In the genomic region with DNA sequence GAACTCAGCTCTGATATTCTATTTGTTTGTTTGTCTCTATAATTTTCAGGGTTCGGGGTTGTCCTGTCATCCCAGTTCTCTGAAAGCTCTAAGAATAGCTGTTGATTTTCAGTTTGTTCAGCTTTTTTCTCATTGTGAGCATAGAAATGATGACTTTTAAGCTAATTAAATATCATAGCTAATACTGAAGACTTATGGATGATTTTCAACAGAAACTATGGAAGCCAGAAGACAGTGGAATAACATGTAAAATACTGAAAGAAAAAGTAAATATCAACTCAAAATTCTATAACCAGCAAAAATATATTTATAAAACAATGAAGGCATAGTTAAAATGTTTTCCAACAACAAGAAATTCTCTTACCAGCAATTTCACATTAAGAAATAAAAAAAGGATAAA, we compare ENCODE assay signal across 30 cellular contexts.
DNase-seq lines count a peak whose midpoint lies in the region; ATAC-seq, FAIRE-seq and TF ChIP-seq lines count a peak whose summit lies in the region.
"Had no signal": no experiment of that assay in that cellular context is flagged by ENCODE, and none has a peak within 500 bp of the region (broad histone marks: within the 10 kb centered on the region; RNA-seq: fewer than 3 reads in every experiment).

No MANE protein-coding gene starts in this region.

- no peak for FAIRE-seq in A549 (lab: Jason Lieb, UNC)
- FAIRE-seq: endothelial cell of umbilical vein, HTR-8/SVneo, keratinocyte had no signal

- H3K9me2 ChIP-seq in Karpas-422 (replicated peaks; ENCODE audit: insufficient read depth, low read length) = no peaks in the 10 kb centered on the region

- WGBS in A549 (ENCODE audit: missing lambda C conversion rate) = 0% methylated on average over 1 of the region's 1 CpG
- 90 to 100% methylated on average over 1 of the region's 1 CpG for WGBS in endodermal cell (ENCODE audit: insufficient coverage in 1 of 2, insufficient read length in 1 of 2), 2 experiments

- POLR2A ChIA-PET in A549 (lab: Yijun Ruan, JAX) = no interaction called here

- ATAC-seq in A549 (no peak), HG03378 (IDR thresholded peaks at IDR 0.05; ENCODE audit: unreplicated experiment) (no peak)
- ATAC-seq: left ventricle myocardium superior; natural killer cell treated with Interleukin-12 subunit alpha and Interleukin-12 subunit beta and Interleukin-15 and Interleukin-18, amount 100 ng/mL, for 72 hours had no signal

- TF ChIP-seq CTCF in A549 (IDR thresholded peaks at IDR 0.05) (no peak), endodermal cell (conservative IDR thresholded peaks at IDR 0.05) (no peak)

- H3K4me3 ChIP-seq in A549 (no peak overlapping the region), endodermal cell (ENCODE audit: low read length) (peak overlapping the region; percentile 56), Karpas-422 (ENCODE audit: low read length) (no peak overlapping the region)
- H3K4me3 ChIP-seq: skin epidermis had no signal

- CTCF ChIA-PET in A549 (lab: Yijun Ruan, JAX) = no interaction called here

- no peak overlapping the region for H3K27ac Mint-ChIP-seq in endodermal cell
- H3K27ac Mint-ChIP-seq: activated naive CD8-positive, alpha-beta T cell treated with anti-CD3 and anti-CD28 coated beads, Interleukin-2, amount 10 ng/mL, durations not matched to agents 7 days and 5 days; CD4-positive, alpha-beta memory T cell; natural killer cell treated with Interleukin-12 subunit alpha and Interleukin-12 subunit beta and Interleukin-15 and Interleukin-18, amount 100 ng/mL, for 72 hours; stimulated activated naive CD8-positive, alpha-beta T cell treated with anti-CD3 and anti-CD28 coated beads, Interleukin-15, Interleukin-2, amounts not matched to agents 100 ng/mL and 50 ng/mL, for 24 hours had no signal

- no peak for TF ChIP-seq POLR2A in A549 (IDR thresholded peaks at IDR 0.05; ENCODE audit: low read length)

- no peak for TF ChIP-seq EP300 in A549 (IDR thresholded peaks at IDR 0.05)

- no peaks in the 10 kb centered on the region for H3K27me3 Mint-ChIP-seq in endodermal cell (ENCODE audit: insufficient read depth)
- H3K27me3 Mint-ChIP-seq: activated naive CD8-positive, alpha-beta T cell treated with anti-CD3 and anti-CD28 coated beads, Interleukin-2, amount 10 ng/mL, durations not matched to agents 7 days and 5 days; CD4-positive, alpha-beta memory T cell; natural killer cell treated with Interleukin-12 subunit alpha and Interleukin-12 subunit beta and Interleukin-15 and Interleukin-18, amount 100 ng/mL, for 72 hours; stimulated activated naive CD8-positive, alpha-beta T cell treated with anti-CD3 and anti-CD28 coated beads, Interleukin-15, Interleukin-2, amounts not matched to agents 100 ng/mL and 50 ng/mL, for 24 hours had no signal

- H3K9me3 ChIP-seq in A549 (peaks cover 19% of the 10 kb centered on the region), endodermal cell (ENCODE audit: control insufficient read depth, low read length) (peaks cover 25% of the 10 kb centered on the region), Karpas-422 (ENCODE audit: low read length) (no peaks in the 10 kb centered on the region)

- TF ChIP-seq RAD21 in A549 (conservative IDR thresholded peaks at IDR 0.05 in 1 of 2, IDR thresholded peaks at IDR 0.05 in 1 of 2) = no peak

- H3K4me1 ChIP-seq in A549 (no peaks in the 10 kb centered on the region), endodermal cell (ENCODE audit: control insufficient read depth, insufficient read depth, low read length) (no peaks in the 10 kb centered on the region), Karpas-422 (ENCODE audit: low read length) (peaks cover 8% of the 10 kb centered on the region)

- no peak overlapping the region for H3K4me3 Mint-ChIP-seq in endodermal cell
- H3K4me3 Mint-ChIP-seq: activated naive CD8-positive, alpha-beta T cell treated with anti-CD3 and anti-CD28 coated beads, Interleukin-2, amount 10 ng/mL, durations not matched to agents 7 days and 5 days; CD4-positive, alpha-beta memory T cell; natural killer cell treated with Interleukin-12 subunit alpha and Interleukin-12 subunit beta and Interleukin-15 and Interleukin-18, amount 100 ng/mL, for 72 hours; stimulated activated naive CD8-positive, alpha-beta T cell treated with anti-CD3 and anti-CD28 coated beads, Interleukin-15, Interleukin-2, amounts not matched to agents 100 ng/mL and 50 ng/mL, for 24 hours had no signal

- no peaks in the 10 kb centered on the region for H3K79me2 ChIP-seq in Karpas-422 (ENCODE audit: low read length)

- DNase-seq in DMS153 treated with DMSO at 0.1 percent for 48 hours (lab: John Stamatoyannopoulos, UW; ENCODE audit: unreplicated experiment) (peak; percentile 16), DMS153 (lab: John Stamatoyannopoulos, UW) (no peak), A549 (ENCODE audit: low read depth in 1 of 2, low spot score in 1 of 2) (no peak), NCI-H460 (ENCODE audit: extremely low read depth, low read depth) (peak; percentile 4), endodermal cell (no peak), Karpas-422 (no peak), NCI-H1048 (lab: John Stamatoyannopoulos, UW) (no peak)
- DNase-seq: activated CD4-positive, alpha-beta T cell treated with anti-CD3 and anti-CD28 coated beads for 48 hours; activated CD8-positive, alpha-beta memory T cell treated with anti-CD3 and anti-CD28 coated beads for 24 hours; activated effector memory CD4-positive, alpha-beta T cell treated with Interleukin-2 at 50 U/mL for 16 hours; activated naive CD8-positive, alpha-beta T cell treated with anti-CD3 and anti-CD28 coated beads, Interleukin-2, amount 10 ng/mL, durations not matched to agents 7 days and 5 days; AML-193; CD4-positive, alpha-beta memory T cell; cerebellar nuclear complex; GDM1; HCEC 1CT; left ventricle myocardium superior; midbrain; NCI-H1930; NCI-H345; RPMI8226; T-helper 2 cell had no signal

- H3K27ac ChIP-seq in A549 (no peak overlapping the region), endodermal cell (ENCODE audit: low read depth, low read length) (no peak overlapping the region), Karpas-422 (ENCODE audit: low read length) (no peak overlapping the region)
- H3K27ac ChIP-seq: KMS-11, skin epidermis had no signal

- H2AFZ ChIP-seq in Karpas-422 (ENCODE audit: low read length) = no peak overlapping the region

- peaks cover 23% of the 10 kb centered on the region for H3K9me3 Mint-ChIP-seq in endodermal cell

- H3K27me3 ChIP-seq in endodermal cell (ENCODE audit: control insufficient read depth, insufficient read depth, low read length, poor library complexity, severe bottlenecking) (no peaks in the 10 kb centered on the region), Karpas-422 (ENCODE audit: low read length) (no peaks in the 10 kb centered on the region)

- H3K36me3 Mint-ChIP-seq in endodermal cell (ENCODE audit: low read depth) = peaks cover 5% of the 10 kb centered on the region
- H3K36me3 Mint-ChIP-seq: activated naive CD8-positive, alpha-beta T cell treated with anti-CD3 and anti-CD28 coated beads, Interleukin-2, amount 10 ng/mL, durations not matched to agents 7 days and 5 days; CD4-positive, alpha-beta memory T cell; natural killer cell treated with Interleukin-12 subunit alpha and Interleukin-12 subunit beta and Interleukin-15 and Interleukin-18, amount 100 ng/mL, for 72 hours had no signal

- H3K4me1 Mint-ChIP-seq in endodermal cell = peaks cover 12% of the 10 kb centered on the region
- H3K4me1 Mint-ChIP-seq: activated naive CD8-positive, alpha-beta T cell treated with anti-CD3 and anti-CD28 coated beads, Interleukin-2, amount 10 ng/mL, durations not matched to agents 7 days and 5 days; CD4-positive, alpha-beta memory T cell had no signal

- no peaks in the 10 kb centered on the region for H4K20me1 ChIP-seq in Karpas-422 (ENCODE audit: insufficient read depth, low read depth, low read length)

- H3K9ac ChIP-seq in endodermal cell (ENCODE audit: extremely low read depth, low read length, poor library complexity, severe bottlenecking) = no peak overlapping the region
- no peak overlapping the region for H3K9ac ChIP-seq in Karpas-422 (ENCODE audit: low read length)
- H3K9ac ChIP-seq: KMS-11 had no signal

- H3K36me3 ChIP-seq in endodermal cell (ENCODE audit: control insufficient read depth, insufficient read depth, low read length) (no peaks in the 10 kb centered on the region), Karpas-422 (ENCODE audit: insufficient read depth, low read length) (no peaks in the 10 kb centered on the region)

- H3K4me2 ChIP-seq in A549 (no peak overlapping the region), Karpas-422 (ENCODE audit: low read depth, low read length, poor library complexity, severe bottlenecking) (no peak overlapping the region)
- H3K4me2 ChIP-seq: KMS-11 had no signal

TF ChIP-seq in A549, 52 proteins besides CTCF, POLR2A, EP300 and RAD21:
- TF ChIP-seq FOXS1 (CRISPR knock-in tag; IDR thresholded peaks at IDR 0.05) (peak; percentile 96), MAZ (IDR thresholded peaks at IDR 0.05; ENCODE audit: borderline replicate concordance, low read depth, low read length) (no peak), FOSB (CRISPR knock-in tag; IDR thresholded peaks at IDR 0.05) (no peak), CEBPB (IDR thresholded peaks at IDR 0.05) (no peak)
- TF ChIP-seq, protein P1, sequence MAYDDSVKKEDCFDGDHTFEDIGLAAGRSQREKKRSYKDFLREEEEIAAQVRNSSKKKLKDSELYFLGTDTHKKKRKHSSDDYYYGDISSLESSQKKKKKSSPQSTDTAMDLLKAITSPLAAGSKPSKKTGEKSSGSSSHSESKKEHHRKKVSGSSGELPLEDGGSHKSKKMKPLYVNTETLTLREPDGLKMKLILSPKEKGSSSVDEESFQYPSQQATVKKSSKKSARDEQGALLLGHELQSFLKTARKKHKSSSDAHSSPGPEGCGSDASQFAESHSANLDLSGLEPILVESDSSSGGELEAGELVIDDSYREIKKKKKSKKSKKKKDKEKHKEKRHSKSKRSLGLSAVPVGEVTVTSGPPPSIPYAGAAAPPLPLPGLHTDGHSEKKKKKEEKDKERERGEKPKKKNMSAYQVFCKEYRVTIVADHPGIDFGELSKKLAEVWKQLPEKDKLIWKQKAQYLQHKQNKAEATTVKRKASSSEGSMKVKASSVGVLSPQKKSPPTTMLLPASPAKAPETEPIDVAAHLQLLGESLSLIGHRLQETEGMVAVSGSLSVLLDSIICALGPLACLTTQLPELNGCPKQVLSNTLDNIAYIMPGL (CRISPR knock-in tag; IDR thresholded peaks at IDR 0.05; ENCODE audit: borderline replicate concordance) = no peak

Comparison
In these comparisons a context has a peak if more than half of its experiments do, and no peak if none do; other contexts are left out.
1. DNase-seq: peak in DMS153 treated with DMSO at 0.1 percent for 48 hours (single experiment) and NCI-H460 (single experiment); none in DMS153 (single experiment), A549 (0 of 2), endodermal cell (single experiment), Karpas-422 (single experiment) and NCI-H1048 (single experiment).